Comparison of ENCODE assay signal across 1 cellular context in the genomic region with DNA sequence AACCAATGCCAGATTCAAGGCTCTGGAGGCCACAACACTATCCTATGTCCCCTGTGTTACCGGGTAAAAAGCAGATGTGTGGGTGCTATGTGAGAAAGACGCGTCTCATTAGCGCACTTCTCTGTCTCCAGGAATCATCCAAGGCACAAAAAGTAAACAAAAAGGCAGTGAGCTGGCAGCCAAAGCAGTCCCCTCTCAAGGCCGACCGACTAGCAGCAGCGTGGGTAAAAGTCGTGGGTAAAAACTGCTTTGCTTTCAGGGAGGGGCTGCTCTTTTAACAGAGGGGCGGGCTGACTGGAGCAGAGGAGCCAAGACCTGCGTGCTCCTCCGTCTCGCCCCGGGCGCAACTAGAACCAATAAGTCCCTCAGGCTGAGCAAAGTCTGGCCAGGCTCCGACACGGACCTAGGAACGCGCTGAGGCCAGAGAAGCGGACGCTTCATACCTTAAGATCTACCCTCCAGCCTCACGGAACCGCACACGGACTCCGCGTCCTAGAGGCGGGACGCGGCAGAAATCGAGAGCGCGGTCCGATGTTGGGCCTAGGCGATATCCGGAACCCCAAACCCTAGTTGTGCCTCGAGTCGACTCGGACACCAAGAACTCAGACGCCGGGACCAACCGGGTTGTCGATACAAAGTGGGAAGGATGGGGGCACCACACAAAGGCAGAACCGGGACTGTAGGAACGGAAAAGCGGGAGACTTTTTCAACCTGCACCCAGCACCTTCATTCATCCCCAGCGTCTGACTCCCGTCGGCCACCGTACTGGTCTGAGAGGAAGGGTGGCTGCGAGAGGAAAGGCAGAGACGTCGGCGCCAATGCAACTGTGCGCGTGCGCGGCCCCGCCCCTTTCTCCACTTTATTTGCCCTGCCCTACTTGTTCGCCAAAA.
TF ChIP-seq lines count a peak whose summit lies in the region.

A gene with protein sequence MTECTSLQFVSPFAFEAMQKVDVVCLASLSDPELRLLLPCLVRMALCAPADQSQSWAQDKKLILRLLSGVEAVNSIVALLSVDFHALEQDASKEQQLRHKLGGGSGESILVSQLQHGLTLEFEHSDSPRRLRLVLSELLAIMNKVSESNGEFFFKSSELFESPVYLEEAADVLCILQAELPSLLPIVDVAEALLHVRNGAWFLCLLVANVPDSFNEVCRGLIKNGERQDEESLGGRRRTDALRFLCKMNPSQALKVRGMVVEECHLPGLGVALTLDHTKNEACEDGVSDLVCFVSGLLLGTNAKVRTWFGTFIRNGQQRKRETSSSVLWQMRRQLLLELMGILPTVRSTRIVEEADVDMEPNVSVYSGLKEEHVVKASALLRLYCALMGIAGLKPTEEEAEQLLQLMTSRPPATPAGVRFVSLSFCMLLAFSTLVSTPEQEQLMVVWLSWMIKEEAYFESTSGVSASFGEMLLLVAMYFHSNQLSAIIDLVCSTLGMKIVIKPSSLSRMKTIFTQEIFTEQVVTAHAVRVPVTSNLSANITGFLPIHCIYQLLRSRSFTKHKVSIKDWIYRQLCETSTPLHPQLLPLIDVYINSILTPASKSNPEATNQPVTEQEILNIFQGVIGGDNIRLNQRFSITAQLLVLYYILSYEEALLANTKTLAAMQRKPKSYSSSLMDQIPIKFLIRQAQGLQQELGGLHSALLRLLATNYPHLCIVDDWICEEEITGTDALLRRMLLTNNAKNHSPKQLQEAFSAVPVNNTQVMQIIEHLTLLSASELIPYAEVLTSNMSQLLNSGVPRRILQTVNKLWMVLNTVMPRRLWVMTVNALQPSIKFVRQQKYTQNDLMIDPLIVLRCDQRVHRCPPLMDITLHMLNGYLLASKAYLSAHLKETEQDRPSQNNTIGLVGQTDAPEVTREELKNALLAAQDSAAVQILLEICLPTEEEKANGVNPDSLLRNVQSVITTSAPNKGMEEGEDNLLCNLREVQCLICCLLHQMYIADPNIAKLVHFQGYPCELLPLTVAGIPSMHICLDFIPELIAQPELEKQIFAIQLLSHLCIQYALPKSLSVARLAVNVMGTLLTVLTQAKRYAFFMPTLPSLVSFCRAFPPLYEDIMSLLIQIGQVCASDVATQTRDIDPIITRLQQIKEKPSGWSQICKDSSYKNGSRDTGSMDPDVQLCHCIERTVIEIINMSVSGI (minus strand): TSS at position 772 of the 890 bp plus-strand sequence. CDS start 1,338 bp downstream, outside the sequence.

TF ChIP-seq in HepG2, 621 proteins besides CTCF, POLR2A, EP300 and RAD21 (continued from another document and continues in another):
- TF ChIP-seq, protein P1, sequence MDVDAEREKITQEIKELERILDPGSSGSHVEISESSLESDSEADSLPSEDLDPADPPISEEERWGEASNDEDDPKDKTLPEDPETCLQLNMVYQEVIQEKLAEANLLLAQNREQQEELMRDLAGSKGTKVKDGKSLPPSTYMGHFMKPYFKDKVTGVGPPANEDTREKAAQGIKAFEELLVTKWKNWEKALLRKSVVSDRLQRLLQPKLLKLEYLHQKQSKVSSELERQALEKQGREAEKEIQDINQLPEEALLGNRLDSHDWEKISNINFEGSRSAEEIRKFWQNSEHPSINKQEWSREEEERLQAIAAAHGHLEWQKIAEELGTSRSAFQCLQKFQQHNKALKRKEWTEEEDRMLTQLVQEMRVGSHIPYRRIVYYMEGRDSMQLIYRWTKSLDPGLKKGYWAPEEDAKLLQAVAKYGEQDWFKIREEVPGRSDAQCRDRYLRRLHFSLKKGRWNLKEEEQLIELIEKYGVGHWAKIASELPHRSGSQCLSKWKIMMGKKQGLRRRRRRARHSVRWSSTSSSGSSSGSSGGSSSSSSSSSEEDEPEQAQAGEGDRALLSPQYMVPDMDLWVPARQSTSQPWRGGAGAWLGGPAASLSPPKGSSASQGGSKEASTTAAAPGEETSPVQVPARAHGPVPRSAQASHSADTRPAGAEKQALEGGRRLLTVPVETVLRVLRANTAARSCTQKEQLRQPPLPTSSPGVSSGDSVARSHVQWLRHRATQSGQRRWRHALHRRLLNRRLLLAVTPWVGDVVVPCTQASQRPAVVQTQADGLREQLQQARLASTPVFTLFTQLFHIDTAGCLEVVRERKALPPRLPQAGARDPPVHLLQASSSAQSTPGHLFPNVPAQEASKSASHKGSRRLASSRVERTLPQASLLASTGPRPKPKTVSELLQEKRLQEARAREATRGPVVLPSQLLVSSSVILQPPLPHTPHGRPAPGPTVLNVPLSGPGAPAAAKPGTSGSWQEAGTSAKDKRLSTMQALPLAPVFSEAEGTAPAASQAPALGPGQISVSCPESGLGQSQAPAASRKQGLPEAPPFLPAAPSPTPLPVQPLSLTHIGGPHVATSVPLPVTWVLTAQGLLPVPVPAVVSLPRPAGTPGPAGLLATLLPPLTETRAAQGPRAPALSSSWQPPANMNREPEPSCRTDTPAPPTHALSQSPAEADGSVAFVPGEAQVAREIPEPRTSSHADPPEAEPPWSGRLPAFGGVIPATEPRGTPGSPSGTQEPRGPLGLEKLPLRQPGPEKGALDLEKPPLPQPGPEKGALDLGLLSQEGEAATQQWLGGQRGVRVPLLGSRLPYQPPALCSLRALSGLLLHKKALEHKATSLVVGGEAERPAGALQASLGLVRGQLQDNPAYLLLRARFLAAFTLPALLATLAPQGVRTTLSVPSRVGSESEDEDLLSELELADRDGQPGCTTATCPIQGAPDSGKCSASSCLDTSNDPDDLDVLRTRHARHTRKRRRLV (CRISPR knock-in tag; IDR thresholded peaks at IDR 0.05): peak; percentile 89
- TF ChIP-seq TSC22D2 (CRISPR knock-in tag; IDR thresholded peaks at IDR 0.05; ENCODE audit: borderline replicate concordance): peak; percentile 68; the same call in 1 of the 2 replicates
- peak; percentile 60; the same call in 1 of the 2 replicates for TF ChIP-seq ZNF12 (CRISPR knock-in tag; IDR thresholded peaks at IDR 0.05)
- peak; percentile 88 for TF ChIP-seq THAP11 (CRISPR knock-in tag; IDR thresholded peaks at IDR 0.05)
- peak; percentile 45; the same call in 1 of the 2 replicates for TF ChIP-seq FOXC1 (CRISPR knock-in tag; IDR thresholded peaks at IDR 0.05; ENCODE audit: borderline replicate concordance)
- TF ChIP-seq KMT2A (CRISPR knock-in tag; IDR thresholded peaks at IDR 0.05): peak; percentile 97
- TF ChIP-seq SUZ12 (IDR thresholded peaks at IDR 0.05; ENCODE audit: low read depth, low read length): no peak
- peak; percentile 94 for TF ChIP-seq ZNF772 (CRISPR knock-in tag; IDR thresholded peaks at IDR 0.05)
- TF ChIP-seq, protein P2, sequence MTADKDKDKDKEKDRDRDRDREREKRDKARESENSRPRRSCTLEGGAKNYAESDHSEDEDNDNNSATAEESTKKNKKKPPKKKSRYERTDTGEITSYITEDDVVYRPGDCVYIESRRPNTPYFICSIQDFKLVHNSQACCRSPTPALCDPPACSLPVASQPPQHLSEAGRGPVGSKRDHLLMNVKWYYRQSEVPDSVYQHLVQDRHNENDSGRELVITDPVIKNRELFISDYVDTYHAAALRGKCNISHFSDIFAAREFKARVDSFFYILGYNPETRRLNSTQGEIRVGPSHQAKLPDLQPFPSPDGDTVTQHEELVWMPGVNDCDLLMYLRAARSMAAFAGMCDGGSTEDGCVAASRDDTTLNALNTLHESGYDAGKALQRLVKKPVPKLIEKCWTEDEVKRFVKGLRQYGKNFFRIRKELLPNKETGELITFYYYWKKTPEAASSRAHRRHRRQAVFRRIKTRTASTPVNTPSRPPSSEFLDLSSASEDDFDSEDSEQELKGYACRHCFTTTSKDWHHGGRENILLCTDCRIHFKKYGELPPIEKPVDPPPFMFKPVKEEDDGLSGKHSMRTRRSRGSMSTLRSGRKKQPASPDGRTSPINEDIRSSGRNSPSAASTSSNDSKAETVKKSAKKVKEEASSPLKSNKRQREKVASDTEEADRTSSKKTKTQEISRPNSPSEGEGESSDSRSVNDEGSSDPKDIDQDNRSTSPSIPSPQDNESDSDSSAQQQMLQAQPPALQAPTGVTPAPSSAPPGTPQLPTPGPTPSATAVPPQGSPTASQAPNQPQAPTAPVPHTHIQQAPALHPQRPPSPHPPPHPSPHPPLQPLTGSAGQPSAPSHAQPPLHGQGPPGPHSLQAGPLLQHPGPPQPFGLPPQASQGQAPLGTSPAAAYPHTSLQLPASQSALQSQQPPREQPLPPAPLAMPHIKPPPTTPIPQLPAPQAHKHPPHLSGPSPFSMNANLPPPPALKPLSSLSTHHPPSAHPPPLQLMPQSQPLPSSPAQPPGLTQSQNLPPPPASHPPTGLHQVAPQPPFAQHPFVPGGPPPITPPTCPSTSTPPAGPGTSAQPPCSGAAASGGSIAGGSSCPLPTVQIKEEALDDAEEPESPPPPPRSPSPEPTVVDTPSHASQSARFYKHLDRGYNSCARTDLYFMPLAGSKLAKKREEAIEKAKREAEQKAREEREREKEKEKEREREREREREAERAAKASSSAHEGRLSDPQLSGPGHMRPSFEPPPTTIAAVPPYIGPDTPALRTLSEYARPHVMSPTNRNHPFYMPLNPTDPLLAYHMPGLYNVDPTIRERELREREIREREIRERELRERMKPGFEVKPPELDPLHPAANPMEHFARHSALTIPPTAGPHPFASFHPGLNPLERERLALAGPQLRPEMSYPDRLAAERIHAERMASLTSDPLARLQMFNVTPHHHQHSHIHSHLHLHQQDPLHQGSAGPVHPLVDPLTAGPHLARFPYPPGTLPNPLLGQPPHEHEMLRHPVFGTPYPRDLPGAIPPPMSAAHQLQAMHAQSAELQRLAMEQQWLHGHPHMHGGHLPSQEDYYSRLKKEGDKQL (CRISPR knock-in tag; IDR thresholded peaks at IDR 0.05; ENCODE audit: low read depth): no peak
- TF ChIP-seq MTA1 (CRISPR knock-in tag; IDR thresholded peaks at IDR 0.05; ENCODE audit: borderline replicate concordance): peak; percentile 95; the same call in 1 of the 2 replicates
- TF ChIP-seq CBX1 (IDR thresholded peaks at IDR 0.05; ENCODE audit: low read depth): no peak
- no peak for TF ChIP-seq CBX2 (IDR thresholded peaks at IDR 0.05; ENCODE audit: low read depth, low read length)
- TF ChIP-seq CBX2 (CRISPR knock-in tag; IDR thresholded peaks at IDR 0.05; ENCODE audit: low read depth): peak; percentile 85; the same call in 1 of the 2 replicates
- TF ChIP-seq HNF4A (CRISPR knock-in tag; IDR thresholded peaks at IDR 0.05): no peak
- no peak for TF ChIP-seq ARNT (IDR thresholded peaks at IDR 0.05)
- 0 out of 2 replicates have a peak, but pooled peaks have one; percentile 91 for TF ChIP-seq PCBP1 (IDR thresholded peaks at IDR 0.05; ENCODE audit: borderline replicate concordance, low read depth, low read length)
- no peak; the same call in 1 of the 2 replicates for TF ChIP-seq KLF13 (CRISPR knock-in tag; IDR thresholded peaks at IDR 0.05)
- TF ChIP-seq, protein P3, sequence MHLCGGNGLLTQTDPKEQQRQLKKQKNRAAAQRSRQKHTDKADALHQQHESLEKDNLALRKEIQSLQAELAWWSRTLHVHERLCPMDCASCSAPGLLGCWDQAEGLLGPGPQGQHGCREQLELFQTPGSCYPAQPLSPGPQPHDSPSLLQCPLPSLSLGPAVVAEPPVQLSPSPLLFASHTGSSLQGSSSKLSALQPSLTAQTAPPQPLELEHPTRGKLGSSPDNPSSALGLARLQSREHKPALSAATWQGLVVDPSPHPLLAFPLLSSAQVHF (CRISPR knock-in tag; IDR thresholded peaks at IDR 0.05): 0 out of 2 replicates have a peak, but pooled peaks have one; percentile 36
- no peak for TF ChIP-seq NFIB (CRISPR knock-in tag; IDR thresholded peaks at IDR 0.05; ENCODE audit: borderline replicate concordance)
- peak; percentile 90 for TF ChIP-seq ZNF335 (CRISPR knock-in tag; IDR thresholded peaks at IDR 0.05)
- TF ChIP-seq TP53 (CRISPR knock-in tag; conservative IDR thresholded peaks at IDR 0.05): no peak
- TF ChIP-seq ATF7-NPFF (CRISPR knock-in tag; IDR thresholded peaks at IDR 0.05; ENCODE audit: low read depth): peak; percentile 90
- TF ChIP-seq KAT8 (CRISPR knock-in tag; IDR thresholded peaks at IDR 0.05): peak; percentile 94
- TF ChIP-seq ZFP36 (IDR thresholded peaks at IDR 0.05; ENCODE audit: borderline replicate concordance, low read depth, low read length, partially characterized antibody): no peak
- TF ChIP-seq FLYWCH1 (CRISPR knock-in tag; IDR thresholded peaks at IDR 0.05): 0 out of 2 replicates have a peak, but pooled peaks have one; percentile 84
- peak; percentile 22; the same call in 1 of the 2 replicates for TF ChIP-seq ZNF354B (CRISPR knock-in tag; IDR thresholded peaks at IDR 0.05)
- peak; percentile 97 for TF ChIP-seq RBM39 (IDR thresholded peaks at IDR 0.05; ENCODE audit: low read depth, low read length, poor library complexity, severe bottlenecking)
- TF ChIP-seq, protein P4, sequence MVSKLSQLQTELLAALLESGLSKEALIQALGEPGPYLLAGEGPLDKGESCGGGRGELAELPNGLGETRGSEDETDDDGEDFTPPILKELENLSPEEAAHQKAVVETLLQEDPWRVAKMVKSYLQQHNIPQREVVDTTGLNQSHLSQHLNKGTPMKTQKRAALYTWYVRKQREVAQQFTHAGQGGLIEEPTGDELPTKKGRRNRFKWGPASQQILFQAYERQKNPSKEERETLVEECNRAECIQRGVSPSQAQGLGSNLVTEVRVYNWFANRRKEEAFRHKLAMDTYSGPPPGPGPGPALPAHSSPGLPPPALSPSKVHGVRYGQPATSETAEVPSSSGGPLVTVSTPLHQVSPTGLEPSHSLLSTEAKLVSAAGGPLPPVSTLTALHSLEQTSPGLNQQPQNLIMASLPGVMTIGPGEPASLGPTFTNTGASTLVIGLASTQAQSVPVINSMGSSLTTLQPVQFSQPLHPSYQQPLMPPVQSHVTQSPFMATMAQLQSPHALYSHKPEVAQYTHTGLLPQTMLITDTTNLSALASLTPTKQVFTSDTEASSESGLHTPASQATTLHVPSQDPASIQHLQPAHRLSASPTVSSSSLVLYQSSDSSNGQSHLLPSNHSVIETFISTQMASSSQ (IDR thresholded peaks at IDR 0.05; ENCODE audit: low read depth): no peak
- TF ChIP-seq, protein P4 (CRISPR knock-in tag; IDR thresholded peaks at IDR 0.05; ENCODE audit: borderline replicate concordance): peak; percentile 77
- no peak; the same call in 1 of the 2 replicates for TF ChIP-seq ZNF136 (CRISPR knock-in tag; IDR thresholded peaks at IDR 0.05; ENCODE audit: low read depth)
- 0 out of 2 replicates have a peak, but pooled peaks have one; percentile 15 for TF ChIP-seq MIER3 (CRISPR knock-in tag; IDR thresholded peaks at IDR 0.05; ENCODE audit: borderline replicate concordance)
- TF ChIP-seq, protein P5, sequence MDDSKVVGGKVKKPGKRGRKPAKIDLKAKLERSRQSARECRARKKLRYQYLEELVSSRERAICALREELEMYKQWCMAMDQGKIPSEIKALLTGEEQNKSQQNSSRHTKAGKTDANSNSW (CRISPR knock-in tag; IDR thresholded peaks at IDR 0.05; ENCODE audit: borderline replicate concordance): peak; percentile 57; the same call in 1 of the 2 replicates
